Comparison of ENCODE assay signal across 8 cellular contexts in the genomic region with DNA sequence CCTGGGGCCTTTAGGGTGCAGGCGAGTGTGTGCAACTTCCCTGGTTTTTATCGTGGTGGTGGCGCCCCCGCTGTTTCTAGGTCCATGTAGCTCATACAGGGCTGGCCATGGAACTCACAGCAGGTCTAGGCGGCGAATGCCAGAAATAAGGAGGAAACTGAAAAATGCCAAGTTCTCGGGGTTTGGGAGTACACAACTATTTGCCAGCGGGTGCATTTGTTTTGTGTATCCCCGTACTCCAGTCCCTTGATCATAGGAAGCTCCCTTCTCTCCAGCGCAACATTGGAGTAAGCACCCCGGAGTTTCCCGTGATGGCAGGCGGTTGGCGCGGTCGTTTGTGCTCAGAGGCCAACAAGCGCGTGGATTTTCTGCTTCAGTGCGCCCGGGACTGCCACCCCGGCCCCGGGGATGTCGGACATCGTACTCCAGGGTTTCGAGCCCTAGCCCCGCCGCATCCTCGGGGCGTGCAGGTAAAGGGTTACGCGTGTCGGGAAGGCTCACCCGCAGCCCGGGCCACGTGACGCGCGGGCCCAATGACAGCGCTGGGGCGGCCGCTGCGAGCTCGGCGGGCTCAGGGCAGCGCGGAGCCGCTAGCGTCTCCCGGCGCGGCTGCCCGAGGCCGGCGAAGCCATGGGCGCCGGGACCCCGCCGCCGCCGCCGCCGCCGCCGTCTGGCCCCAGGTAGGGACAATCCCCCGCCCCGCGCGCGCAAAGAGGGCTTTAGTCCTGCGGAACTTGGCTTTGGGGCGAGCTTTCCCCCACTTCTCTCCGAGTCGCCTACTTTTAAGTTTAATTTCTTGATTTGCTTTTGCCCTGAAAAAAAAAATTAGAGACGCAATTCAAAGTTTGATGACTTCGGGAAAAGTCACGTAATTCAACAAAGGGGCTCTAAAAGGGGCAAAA.
A peak's percentile ranks its signal among the peaks of the same experiment; 100 is the strongest.
DNase-seq lines count a peak whose midpoint lies in the region; ATAC-seq, FAIRE-seq and TF ChIP-seq lines count a peak whose summit lies in the region.

No MANE protein-coding gene starts in this region.

- peak; percentile 36 for DNase-seq in D721Med (ENCODE audit: insufficient read length, low spot score)
- DNase-seq in LoVo (ENCODE audit: low spot score), result peak; percentile 78
- DNase-seq in activated CD4-positive, alpha-beta T cell treated with anti-CD3 and anti-CD28 coated beads for 24 hours (ENCODE audit: low read depth in 2 of 2), result peak; percentile 21 to 33
- DNase-seq in left lobe of liver (ENCODE audit: low spot score), result peak; percentile 87
- peak; percentile 19 to 50 for DNase-seq in stimulated activated CD4-positive, alpha-beta T cell treated with anti-CD3 and anti-CD28 coated beads, Interleukin-1b, Interleukin-23, amount 100 ng/mL, for 4 hours (ENCODE audit: low read depth in 2 of 2)
- no peak for DNase-seq in MV-4-11 (lab: John Stamatoyannopoulos, UW)

- H3K27ac ChIP-seq in cingulate gyrus (ENCODE audit: low read depth, low read length), result peak overlapping the region; percentile 43

- FAIRE-seq in D721Med (lab: Jason Lieb, UNC), result no peak

- no peak for TF ChIP-seq CTCF in D721Med (IDR thresholded peaks at IDR 0.05; ENCODE audit: insufficient read depth, missing control alignments)

- ATAC-seq in GM21619 (IDR thresholded peaks at IDR 0.05; ENCODE audit: unreplicated experiment) (peak; percentile 16), left lobe of liver (peak; percentile 87)
